Comparison of ENCODE assay signal across 25 cellular contexts in genomic region chr7:101678138-101678479, GRCh38. TPM values are rescaled to one million over a fixed set of nuclear protein-coding genes. Genes with fewer than 3 reads are reported as not detected.
"Had no signal": no experiment of that assay in that cellular context is flagged by ENCODE, and none has a peak within 500 bp of the region (broad histone marks: within the 10 kb centered on the region; RNA-seq: fewer than 3 reads in every experiment).

No MANE protein-coding gene starts in this region.

- H3K4me1 Mint-ChIP-seq: activated B cell treated with CpG ODN at 0.5 μM for 24 hours; activated CD4-positive, alpha-beta memory T cell treated with anti-CD3 and anti-CD28 coated beads, Interleukin-2, amount 10 ng/mL, durations not matched to agents 7 days and 5 days; activated CD4-positive, alpha-beta T cell treated with anti-CD3 and anti-CD28 coated beads, Interleukin-2, amount 10 ng/mL, durations not matched to agents 24 days and 14 days; activated naive CD8-positive, alpha-beta T cell treated with anti-CD3 and anti-CD28 coated beads for 36 hours; activated T-helper 17 cell treated with anti-CD3 and anti-CD28 coated beads, Interleukin-2, amount 50 U/mL, for 72 hours had no signal

- H3K9me3 Mint-ChIP-seq: activated CD4-positive, alpha-beta memory T cell treated with anti-CD3 and anti-CD28 coated beads, Interleukin-2, amount 10 ng/mL, durations not matched to agents 7 days and 5 days; activated CD4-positive, alpha-beta T cell treated with anti-CD3 and anti-CD28 coated beads, Interleukin-2, amount 10 ng/mL, durations not matched to agents 24 days and 14 days; activated naive CD4-positive, alpha-beta T cell treated with anti-CD3 and anti-CD28 coated beads for 36 hours; activated naive CD8-positive, alpha-beta T cell treated with anti-CD3 and anti-CD28 coated beads for 36 hours; activated T-helper 17 cell treated with anti-CD3 and anti-CD28 coated beads, Interleukin-2, amount 50 U/mL, for 72 hours had no signal

- H3K27ac ChIP-seq: colonic mucosa, SJSA1 had no signal

- H3K27me3 Mint-ChIP-seq: activated B cell treated with CpG ODN at 0.5 μM for 24 hours; activated CD4-positive, alpha-beta memory T cell treated with anti-CD3 and anti-CD28 coated beads, Interleukin-2, amount 10 ng/mL, durations not matched to agents 7 days and 5 days; activated CD4-positive, alpha-beta T cell treated with anti-CD3 and anti-CD28 coated beads, Interleukin-2, amount 10 ng/mL, durations not matched to agents 24 days and 14 days; activated naive CD8-positive, alpha-beta T cell treated with anti-CD3 and anti-CD28 coated beads for 36 hours; activated T-helper 17 cell treated with anti-CD3 and anti-CD28 coated beads, Interleukin-2, amount 50 U/mL, for 72 hours had no signal

- H3K36me3 ChIP-seq: colonic mucosa, MG63, SJSA1 had no signal

- H3K4me3 Mint-ChIP-seq: activated B cell treated with CpG ODN at 0.5 μM for 24 hours; activated CD4-positive, alpha-beta memory T cell treated with anti-CD3 and anti-CD28 coated beads, Interleukin-2, amount 10 ng/mL, durations not matched to agents 7 days and 5 days; activated CD4-positive, alpha-beta T cell treated with anti-CD3 and anti-CD28 coated beads, Interleukin-2, amount 10 ng/mL, durations not matched to agents 24 days and 14 days; activated naive CD4-positive, alpha-beta T cell treated with anti-CD3 and anti-CD28 coated beads for 36 hours; activated naive CD8-positive, alpha-beta T cell treated with anti-CD3 and anti-CD28 coated beads for 36 hours; activated T-helper 17 cell treated with anti-CD3 and anti-CD28 coated beads, Interleukin-2, amount 50 U/mL, for 72 hours; T-helper 1 cell treated with Interleukin-12 subunit alpha and Interleukin-12 subunit beta and Interleukin-4 antibody, amounts not matched to agents 30 μg/mL and 1 μg/mL, for 36 hours had no signal

- H3K9me3 ChIP-seq: colonic mucosa, MG63 had no signal

- H3K36me3 Mint-ChIP-seq: activated naive CD8-positive, alpha-beta T cell treated with anti-CD3 and anti-CD28 coated beads for 36 hours had no signal

- H3K27ac Mint-ChIP-seq: activated B cell treated with CpG ODN at 0.5 μM for 24 hours; activated CD4-positive, alpha-beta memory T cell treated with anti-CD3 and anti-CD28 coated beads, Interleukin-2, amount 10 ng/mL, durations not matched to agents 7 days and 5 days; activated CD4-positive, alpha-beta T cell treated with anti-CD3 and anti-CD28 coated beads, Interleukin-2, amount 10 ng/mL, durations not matched to agents 24 days and 14 days; activated naive CD4-positive, alpha-beta T cell treated with anti-CD3 and anti-CD28 coated beads for 36 hours; activated naive CD8-positive, alpha-beta T cell treated with anti-CD3 and anti-CD28 coated beads for 36 hours; activated T-helper 17 cell treated with anti-CD3 and anti-CD28 coated beads, Interleukin-2, amount 50 U/mL, for 72 hours; T-helper 1 cell treated with Interleukin-12 subunit alpha and Interleukin-12 subunit beta and Interleukin-4 antibody, amounts not matched to agents 30 μg/mL and 1 μg/mL, for 36 hours had no signal

- H3K27me3 ChIP-seq: colonic mucosa, MG63, SJSA1 had no signal

- DNase-seq: activated B cell treated with CpG ODN at 0.5 μM for 24 hours; activated CD4-positive, alpha-beta memory T cell treated with anti-CD3 and anti-CD28 coated beads, Interleukin-2, amount 10 ng/mL, durations not matched to agents 7 days and 5 days; activated CD4-positive, alpha-beta T cell treated with anti-CD3 and anti-CD28 coated beads for 1 hour; activated CD4-positive, alpha-beta T cell treated with anti-CD3 and anti-CD28 coated beads, Interleukin-2, amount 10 ng/mL, durations not matched to agents 24 days and 14 days; activated gamma-delta T cell; activated naive CD4-positive, alpha-beta T cell treated with anti-CD3 and anti-CD28 coated beads for 36 hours; activated naive CD8-positive, alpha-beta T cell treated with anti-CD3 and anti-CD28 coated beads for 36 hours; activated T-cell treated with anti-CD3 and anti-CD28 coated beads for 4 hours; activated T-cell treated with anti-CD3 and anti-CD28 coated beads, Interleukin-2, amount 50 U/mL, for 48 hours; cerebellar nuclear complex; colonic mucosa; NCI-H1092 treated with DMSO at 0.1 percent for 48 hours; NCI-H1417 treated with DMSO at 0.1 percent for 48 hours; NCI-H187; NCI-H2081 treated with DMSO at 0.1 percent for 48 hours; NCI-H446; NCI-H524; SHP77 had no signal

- H3K4me1 ChIP-seq: colonic mucosa had no signal

- H3K4me3 ChIP-seq: colonic mucosa, MG63, SJSA1 had no signal

RNA-seq across cellular contexts. Expression of gene MYL10, which starts 49.0 kb away (rescaled TPM):
- total RNA-seq: activated B cell treated with CpG ODN at 0.5 μM for 24 hours; activated CD4-positive, alpha-beta memory T cell treated with anti-CD3 and anti-CD28 coated beads, Interleukin-2, amount 10 ng/mL, durations not matched to agents 7 days and 5 days; activated CD4-positive, alpha-beta T cell treated with anti-CD3 and anti-CD28 coated beads, Interleukin-2, amount 10 ng/mL, durations not matched to agents 24 days and 14 days; activated CD8-positive, alpha-beta memory T cell treated with anti-CD3 and anti-CD28 coated beads for 36 hours; activated naive CD4-positive, alpha-beta T cell treated with anti-CD3 and anti-CD28 coated beads for 36 hours; activated naive CD8-positive, alpha-beta T cell treated with anti-CD3 and anti-CD28 coated beads for 36 hours; activated T-helper 17 cell treated with anti-CD3 and anti-CD28 coated beads, Interleukin-2, amount 50 U/mL, for 72 hours; cardiac septum; colonic mucosa; SJSA1 had no signal
- polyA plus RNA-seq: adipose tissue had no signal
